29 cellular contexts compared by ENCODE assay signal in the genomic region with DNA sequence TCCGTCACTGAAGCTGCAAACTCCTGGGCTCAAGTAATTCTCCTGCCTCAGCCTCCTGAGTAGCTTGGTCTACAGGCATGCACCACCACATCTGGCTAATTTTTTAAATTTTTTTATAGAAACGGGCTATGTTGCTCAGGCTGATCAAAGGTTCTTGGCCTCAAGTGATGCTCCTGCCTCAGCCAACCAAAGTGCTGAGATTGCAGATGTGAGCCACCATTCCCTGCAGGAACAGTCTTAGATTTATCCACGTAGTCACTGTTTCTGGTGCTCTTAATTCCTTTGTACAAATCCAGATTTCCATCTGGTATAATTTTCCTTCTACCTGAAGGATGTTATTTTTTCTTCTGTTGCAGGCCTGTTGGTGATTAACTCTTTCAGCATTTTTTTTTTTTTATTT.
"Had no signal": no experiment of that assay in that cellular context is flagged by ENCODE, and none has a peak within 500 bp of the region (broad histone marks: within the 10 kb centered on the region; RNA-seq: fewer than 3 reads in every experiment).

No MANE protein-coding gene starts in this region.

- H3K4me3 ChIP-seq: colonic mucosa, coronary artery, dorsolateral prefrontal cortex, esophagus muscularis mucosa, esophagus squamous epithelium, gastrocnemius medialis, gastroesophageal sphincter, heart left ventricle, heart right ventricle had no signal

- H3K9me3 ChIP-seq: colonic mucosa had no signal

- FAIRE-seq: colon, endometrium, endothelial cell of umbilical vein, frontal cortex had no signal

- H3K27me3 Mint-ChIP-seq: effector memory CD8-positive, alpha-beta T cell had no signal

- DNase-seq: colonic mucosa; cortex of kidney; dermis blood vessel endothelial cell; dorsolateral prefrontal cortex; effector CD4-positive, alpha-beta T cell; effector CD8-positive, alpha-beta T cell; effector memory CD4-positive, alpha-beta T cell; effector memory CD8-positive, alpha-beta T cell; endodermal cell; erythroblast; esophagus squamous epithelium; foreskin fibroblast; foreskin keratinocyte; foreskin melanocyte; gastrocnemius medialis; glutamatergic neuron; head of caudate nucleus; heart left ventricle; heart right ventricle had no signal

- H3K4me1 ChIP-seq: colonic mucosa, esophagus muscularis mucosa, esophagus squamous epithelium, foreskin keratinocyte, gastrocnemius medialis, gastroesophageal sphincter, heart left ventricle, heart right ventricle had no signal

- H3K27ac ChIP-seq: colonic mucosa, coronary artery, dorsolateral prefrontal cortex, epithelial cell of prostate, esophagus muscularis mucosa, esophagus squamous epithelium, foreskin keratinocyte, gastrocnemius medialis, gastroesophageal sphincter, heart left ventricle, heart right ventricle had no signal

- H3K36me3 ChIP-seq: colonic mucosa had no signal

- H3K27ac Mint-ChIP-seq: dendritic cell treated with granulocyte-macrophage colony-stimulating factor and Interleukin-4, amounts not matched to agents 40 ng/mL and 50 ng/mL, for 4 days; effector memory CD8-positive, alpha-beta T cell; endodermal cell had no signal

- ATAC-seq: effector memory CD8-positive, alpha-beta T cell; esophagus mucosa; foreskin keratinocyte; gastrocnemius medialis; gastroesophageal sphincter; heart left ventricle; heart right ventricle had no signal

- H3K4me1 Mint-ChIP-seq: endodermal cell had no signal

- H3K4me3 Mint-ChIP-seq: dendritic cell treated with granulocyte-macrophage colony-stimulating factor and Interleukin-4, amounts not matched to agents 40 ng/mL and 50 ng/mL, for 4 days; effector memory CD8-positive, alpha-beta T cell; endodermal cell had no signal

- H3K27me3 ChIP-seq: colonic mucosa, dorsolateral prefrontal cortex, esophagus muscularis mucosa, esophagus squamous epithelium, foreskin keratinocyte, gastrocnemius medialis, gastroesophageal sphincter, heart left ventricle, heart right ventricle had no signal
